19 cellular contexts compared by ENCODE assay signal in genomic region chr19:45420871-45421270, GRCh38. TPM values are rescaled to one million over a fixed set of nuclear protein-coding genes. Genes with fewer than 3 reads are reported as not detected.
DNase-seq lines count a peak whose midpoint lies in the region; ATAC-seq and TF ChIP-seq lines count a peak whose summit lies in the region.
"Had no signal": no experiment of that assay in that cellular context is flagged by ENCODE, and none has a peak within 500 bp of the region (broad histone marks: within the 10 kb centered on the region; RNA-seq: fewer than 3 reads in every experiment).

No MANE protein-coding gene starts in this region.

- H3K9me3 ChIP-seq in BLaER1 (no peaks in the 10 kb centered on the region), endodermal cell (ENCODE audit: control insufficient read depth, low read length) (no peaks in the 10 kb centered on the region)
- H3K9me3 ChIP-seq in CD4-positive, alpha-beta T cell (ENCODE audit: control insufficient read depth, low read length): no peaks in the 10 kb centered on the region
- H3K9me3 ChIP-seq: body of pancreas had no signal

- no peaks in the 10 kb centered on the region for H3K27me3 Mint-ChIP-seq in CD4-positive, alpha-beta T cell
- no peaks in the 10 kb centered on the region for H3K27me3 Mint-ChIP-seq in activated CD8-positive, alpha-beta T cell treated with anti-CD3 and anti-CD28 coated beads, Interleukin-2, amount 10 ng/mL, durations not matched to agents 7 days and 5 days (ENCODE audit: low read depth)
- H3K27me3 Mint-ChIP-seq in memory B cell (no peaks in the 10 kb centered on the region), endodermal cell (ENCODE audit: insufficient read depth) (no peaks in the 10 kb centered on the region)

- intact Hi-C loops in CD4-positive, alpha-beta T cell (cut with DNase I, micrococcal nuclease): loop anchor here in 1 of 2 experiments (10.0 kb wide), 1 partner anchor 164 kb away; the partner anchor contains the start of gene OPA3

- H3K36me3 ChIP-seq in BLaER1 (peaks cover 36% of the 10 kb centered on the region), endodermal cell (ENCODE audit: control insufficient read depth, insufficient read depth, low read length) (peaks cover 8% of the 10 kb centered on the region)

- H3K27ac ChIP-seq in BLaER1 (peak overlapping the region; percentile 86), endodermal cell (ENCODE audit: low read depth, low read length) (no peak overlapping the region)
- H3K27ac ChIP-seq in CD4-positive, alpha-beta T cell (ENCODE audit: low read depth, low read length): no peak overlapping the region

- H3K9me3 Mint-ChIP-seq in CD4-positive, alpha-beta T cell: no peaks in the 10 kb centered on the region
- H3K9me3 Mint-ChIP-seq in activated CD8-positive, alpha-beta T cell treated with anti-CD3 and anti-CD28 coated beads, Interleukin-2, amount 10 ng/mL, durations not matched to agents 7 days and 5 days (ENCODE audit: insufficient read depth): no peaks in the 10 kb centered on the region
- no peaks in the 10 kb centered on the region for H3K9me3 Mint-ChIP-seq in memory B cell
- H3K9me3 Mint-ChIP-seq in endodermal cell: no peaks in the 10 kb centered on the region

- H3K4me3 Mint-ChIP-seq in CD4-positive, alpha-beta T cell: peak overlapping the region; percentile 54
- H3K4me3 Mint-ChIP-seq in activated CD8-positive, alpha-beta T cell treated with anti-CD3 and anti-CD28 coated beads, Interleukin-2, amount 10 ng/mL, durations not matched to agents 7 days and 5 days: peak overlapping the region; percentile 22
- H3K4me3 Mint-ChIP-seq in memory B cell: peak overlapping the region; percentile 75
- H3K4me3 Mint-ChIP-seq in endodermal cell: no peak overlapping the region

- peaks cover 16% of the 10 kb centered on the region for H4K20me1 ChIP-seq in BLaER1

- peaks cover 48% of the 10 kb centered on the region for H3K4me1 Mint-ChIP-seq in CD4-positive, alpha-beta T cell (ENCODE audit: low read depth)
- H3K4me1 Mint-ChIP-seq in activated CD8-positive, alpha-beta T cell treated with anti-CD3 and anti-CD28 coated beads, Interleukin-2, amount 10 ng/mL, durations not matched to agents 7 days and 5 days (ENCODE audit: low read depth): peaks cover 65% of the 10 kb centered on the region
- H3K4me1 Mint-ChIP-seq in memory B cell: peaks cover 47% of the 10 kb centered on the region
- H3K4me1 Mint-ChIP-seq in endodermal cell: peaks cover 15% of the 10 kb centered on the region

- H3K4me3 ChIP-seq in BLaER1 (no peak overlapping the region), endodermal cell (ENCODE audit: low read length) (no peak overlapping the region)
- H3K4me3 ChIP-seq: body of pancreas, coronary artery, smooth muscle cell had no signal

- ATAC-seq in CD4-positive, alpha-beta T cell (ENCODE audit: poor library complexity): no peak
- no peak for ATAC-seq in activated CD8-positive, alpha-beta T cell treated with anti-CD3 and anti-CD28 coated beads, Interleukin-2, amount 10 ng/mL, durations not matched to agents 7 days and 5 days
- ATAC-seq in memory B cell (ENCODE audit: low read depth): no peak
- no peak for ATAC-seq in HG03354 (IDR thresholded peaks at IDR 0.05; ENCODE audit: poor library complexity, severe bottlenecking, unreplicated experiment)
- no peak for ATAC-seq in HG02571 (IDR thresholded peaks at IDR 0.05; ENCODE audit: unreplicated experiment)
- ATAC-seq: body of pancreas, HCT116 had no signal

- no peak for TF ChIP-seq CTCF in CD4-positive, alpha-beta T cell (IDR thresholded peaks at IDR 0.05)
- TF ChIP-seq CTCF in endodermal cell (conservative IDR thresholded peaks at IDR 0.05): no peak

- POLR2A ChIA-PET in CD4-positive, alpha-beta T cell (lab: Charles Lee): interaction anchor here (0.7 kb wide), 1 partner anchor 296 kb away, joined by 3 read pairs; no protein-coding TSS in a partner anchor
- POLR2A ChIA-PET in activated CD8-positive, alpha-beta T cell treated with anti-CD3 and anti-CD28 coated beads, Interleukin-2, amount 10 ng/mL, durations not matched to agents 7 days and 5 days (lab: Charles Lee): no interaction called here

- WGBS in endodermal cell (ENCODE audit: insufficient coverage in 1 of 2, insufficient read length in 1 of 2), 2 experiments: 95 to 100% methylated on average over 5 to 6 of the region's 6 CpGs

- CTCF ChIA-PET in CD4-positive, alpha-beta T cell (lab: Charles Lee): interaction anchor here (2.3 kb wide), 1 partner anchor 58 kb away, joined by 6 read pairs; no protein-coding TSS in a partner anchor
- CTCF ChIA-PET in activated CD8-positive, alpha-beta T cell treated with anti-CD3 and anti-CD28 coated beads, Interleukin-2, amount 10 ng/mL, durations not matched to agents 7 days and 5 days (lab: Charles Lee): interaction anchor here (1.0 kb wide), 1 partner anchor 58 kb away, joined by 4 read pairs; no protein-coding TSS in a partner anchor

- H3K4me1 ChIP-seq in BLaER1 (peaks cover 93% of the 10 kb centered on the region), endodermal cell (ENCODE audit: control insufficient read depth, insufficient read depth, low read length) (no peaks in the 10 kb centered on the region)

- H3K27me3 ChIP-seq in BLaER1 (no peaks in the 10 kb centered on the region), endodermal cell (ENCODE audit: control insufficient read depth, insufficient read depth, low read length, poor library complexity, severe bottlenecking) (no peaks in the 10 kb centered on the region)
- no peaks in the 10 kb centered on the region for H3K27me3 ChIP-seq in CD4-positive, alpha-beta T cell (ENCODE audit: control insufficient read depth, insufficient read depth, low read length)
- H3K27me3 ChIP-seq: body of pancreas had no signal

- DNase-seq in CD4-positive, alpha-beta T cell: no peak
- DNase-seq in activated CD8-positive, alpha-beta T cell treated with anti-CD3 and anti-CD28 coated beads, Interleukin-2, amount 10 ng/mL, durations not matched to agents 7 days and 5 days: no peak
- no peak for DNase-seq in memory B cell (ENCODE audit: low spot score in 2 of 2)
- no peak for DNase-seq in endodermal cell
- DNase-seq: body of pancreas; DMS79 treated with DMSO at 0.1 percent for 48 hours; NCI-H1105; NCI-H2081 treated with DMSO at 0.1 percent for 48 hours; NCI-H446; nucleus accumbens; stimulated activated CD4-positive, alpha-beta T cell treated with anti-CD3 and anti-CD28 coated beads, Interleukin-2, amount 100 ng/mL, for 48 hours; T1000; trophoblast cell had no signal

- H3K27ac Mint-ChIP-seq in CD4-positive, alpha-beta T cell: no peak overlapping the region
- H3K27ac Mint-ChIP-seq in activated CD8-positive, alpha-beta T cell treated with anti-CD3 and anti-CD28 coated beads, Interleukin-2, amount 10 ng/mL, durations not matched to agents 7 days and 5 days: peak overlapping the region; percentile 84
- peak overlapping the region; percentile 90 for H3K27ac Mint-ChIP-seq in memory B cell
- no peak overlapping the region for H3K27ac Mint-ChIP-seq in endodermal cell

- H3K9ac ChIP-seq in BLaER1: peak overlapping the region; percentile 65; the same call in 1 of the 2 replicates
- no peak overlapping the region for H3K9ac ChIP-seq in endodermal cell (ENCODE audit: extremely low read depth, low read length, poor library complexity, severe bottlenecking)

- peak overlapping the region; percentile 93 for H3K4me2 ChIP-seq in BLaER1
- H3K4me2 ChIP-seq: smooth muscle cell had no signal

- peaks cover 45% of the 10 kb centered on the region for H3K36me3 Mint-ChIP-seq in CD4-positive, alpha-beta T cell (ENCODE audit: low read depth)
- H3K36me3 Mint-ChIP-seq in activated CD8-positive, alpha-beta T cell treated with anti-CD3 and anti-CD28 coated beads, Interleukin-2, amount 10 ng/mL, durations not matched to agents 7 days and 5 days (ENCODE audit: low read depth): peaks cover 33% of the 10 kb centered on the region
- H3K36me3 Mint-ChIP-seq in memory B cell (peaks cover 15% of the 10 kb centered on the region), endodermal cell (ENCODE audit: low read depth) (peaks cover 33% of the 10 kb centered on the region)

RNA-seq across cellular contexts. Expression of gene ERCC1, which starts 2.8 kb away (rescaled TPM):
- total RNA-seq in CD4-positive, alpha-beta T cell: 10 to 100 TPM; 32.5 to 32.6 TPM
- total RNA-seq in activated CD8-positive, alpha-beta T cell treated with anti-CD3 and anti-CD28 coated beads, Interleukin-2, amount 10 ng/mL, durations not matched to agents 7 days and 5 days: 10 to 100 TPM; 57.5 to 64.8 TPM
- 10 to 100 TPM; 53.5 to 63.6 TPM for total RNA-seq in endodermal cell
- polyA plus RNA-seq in endodermal cell (2013, experiment 1 of 2): 70.3 TPM
- 66.1 TPM for polyA plus RNA-seq in endodermal cell (2013, experiment 2 of 2)

RNA-seq across cellular contexts. Expression of gene POLR1G, which starts 14.4 kb away (rescaled TPM):
- under 1 TPM; 0.16 to 0.28 TPM for total RNA-seq in CD4-positive, alpha-beta T cell
- 10 to 100 TPM in 1 of 2 experiments, 1 to 10 TPM in 1; 9.5 to 10.6 TPM for total RNA-seq in activated CD8-positive, alpha-beta T cell treated with anti-CD3 and anti-CD28 coated beads, Interleukin-2, amount 10 ng/mL, durations not matched to agents 7 days and 5 days
- 10 to 100 TPM; 13.2 to 16.0 TPM for total RNA-seq in endodermal cell
- 6.8 TPM for polyA plus RNA-seq in endodermal cell (2013, experiment 1 of 2)
- 6.2 TPM for polyA plus RNA-seq in endodermal cell (2013, experiment 2 of 2)

RNA-seq across cellular contexts. Expression of gene PPP1R13L, which starts 16.0 kb away (rescaled TPM):
- 1 to 10 TPM; 1.5 to 3.7 TPM for total RNA-seq in CD4-positive, alpha-beta T cell
- total RNA-seq in activated CD8-positive, alpha-beta T cell treated with anti-CD3 and anti-CD28 coated beads, Interleukin-2, amount 10 ng/mL, durations not matched to agents 7 days and 5 days: 10 to 100 TPM; 11.8 to 13.4 TPM
- 10 to 100 TPM; 17.9 to 26.4 TPM for total RNA-seq in endodermal cell
- polyA plus RNA-seq in endodermal cell (2013, experiment 1 of 2): 21.8 TPM
- 16.7 TPM for polyA plus RNA-seq in endodermal cell (2013, experiment 2 of 2)

RNA-seq across cellular contexts. Expression of gene FOSB, which starts 46.9 kb away (rescaled TPM):
- 100 to 1,000 TPM; 422 to 424 TPM for total RNA-seq in CD4-positive, alpha-beta T cell
- total RNA-seq in activated CD8-positive, alpha-beta T cell treated with anti-CD3 and anti-CD28 coated beads, Interleukin-2, amount 10 ng/mL, durations not matched to agents 7 days and 5 days: 100 to 1,000 TPM; 154 to 172 TPM
- 1 to 10 TPM; 1.6 to 3.0 TPM for total RNA-seq in endodermal cell
- polyA plus RNA-seq in endodermal cell (2013, experiment 1 of 2): 1.6 TPM
- polyA plus RNA-seq in endodermal cell (2013, experiment 2 of 2): 1.4 TPM

RNA-seq across cellular contexts. Expression of gene ERCC2, which starts 50.5 kb away (rescaled TPM):
- 1 to 10 TPM; 8.7 to 9.6 TPM for total RNA-seq in CD4-positive, alpha-beta T cell
- 10 to 100 TPM; 23.7 to 24.4 TPM for total RNA-seq in activated CD8-positive, alpha-beta T cell treated with anti-CD3 and anti-CD28 coated beads, Interleukin-2, amount 10 ng/mL, durations not matched to agents 7 days and 5 days
- 100 to 1,000 TPM in 1 of 2 donors, 10 to 100 TPM in 1; 87.9 to 105 TPM for total RNA-seq in endodermal cell
- 62.3 TPM for polyA plus RNA-seq in endodermal cell (2013, experiment 1 of 2)
- 51.6 TPM for polyA plus RNA-seq in endodermal cell (2013, experiment 2 of 2)

Comparison
In these comparisons a context has a peak if more than half of its experiments do, and no peak if none do; other contexts are left out.
1. H3K27ac Mint-ChIP-seq: peak in activated CD8-positive, alpha-beta T cell treated with anti-CD3 and anti-CD28 coated beads, Interleukin-2, amount 10 ng/mL, durations not matched to agents 7 days and 5 days (single experiment) and memory B cell (single experiment); none in CD4-positive, alpha-beta T cell (single experiment) and endodermal cell (single experiment).
2. RNA of gene POLR1G, which starts 14.4 kb away (total RNA-seq): 13.2 to 16.0 TPM in endodermal cell and 9.5 to 10.6 TPM in activated CD8-positive, alpha-beta T cell treated with anti-CD3 and anti-CD28 coated beads, Interleukin-2, amount 10 ng/mL, durations not matched to agents 7 days and 5 days; 0.16 to 0.28 TPM in CD4-positive, alpha-beta T cell; every median in the first group is over 4 times any median in the second.